ENCODE assay signal across 16 cellular contexts in the genomic region with DNA sequence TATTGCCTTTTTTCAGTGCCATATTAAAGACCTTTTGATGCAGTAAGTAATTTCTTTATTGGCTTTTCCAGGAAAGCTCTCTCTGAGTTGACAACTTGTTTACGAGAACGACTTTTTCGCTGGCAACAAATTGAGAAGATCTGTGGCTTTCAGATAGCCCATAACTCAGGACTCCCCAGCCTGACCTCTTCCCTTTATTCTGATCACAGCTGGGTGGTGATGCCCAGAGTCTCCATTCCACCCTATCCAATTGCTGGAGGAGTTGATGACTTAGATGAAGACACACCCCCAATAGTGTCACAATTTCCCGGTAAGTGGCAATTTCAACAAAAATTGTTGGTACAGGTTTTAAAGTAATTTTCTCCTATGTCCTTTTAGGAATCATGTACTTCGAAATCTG.
"Had no signal": no experiment of that assay in that cellular context is flagged by ENCODE, and none has a peak within 500 bp of the region (broad histone marks: within the 10 kb centered on the region; RNA-seq: fewer than 3 reads in every experiment).

No MANE protein-coding gene starts in this region.

- H3K27ac ChIP-seq: right lobe of liver, testis had no signal

- H3K27ac Mint-ChIP-seq: activated naive CD8-positive, alpha-beta T cell treated with anti-CD3 and anti-CD28 coated beads for 36 hours; natural killer cell treated with Interleukin-12 subunit alpha and Interleukin-12 subunit beta and Interleukin-15 and Interleukin-18, amount 100 ng/mL, for 72 hours had no signal

- DNase-seq: activated CD4-positive, alpha-beta T cell treated with anti-CD3 and anti-CD28 coated beads for 4 hours; activated effector memory CD4-positive, alpha-beta T cell treated with anti-CD3 and anti-CD28 coated beads, Interleukin-2, amount 50 U/mL, for 16 hours; activated naive CD8-positive, alpha-beta T cell treated with anti-CD3 and anti-CD28 coated beads for 36 hours; anterior cingulate cortex; dermis blood vessel endothelial cell; immature natural killer cell; left colon; mammary epithelial cell; nucleus accumbens; right lobe of liver; stimulated activated CD4-positive, alpha-beta T cell treated with anti-CD3 and anti-CD28 coated beads, Interleukin-12 subunit alpha, Interleukin-12 subunit beta, amount 100 ng/mL, for 4 hours; stimulated activated naive CD4-positive, alpha-beta T cell treated with Interleukin-2 at 50 U/mL for 16 hours; SW 1271; testis had no signal

- H3K27me3 ChIP-seq: right lobe of liver, testis had no signal

- H3K4me3 Mint-ChIP-seq: activated naive CD8-positive, alpha-beta T cell treated with anti-CD3 and anti-CD28 coated beads for 36 hours; immature natural killer cell; natural killer cell treated with Interleukin-12 subunit alpha and Interleukin-12 subunit beta and Interleukin-15 and Interleukin-18, amount 100 ng/mL, for 72 hours had no signal

- H3K9me3 ChIP-seq: prostate gland, right lobe of liver, testis had no signal

- ATAC-seq: left colon; natural killer cell treated with Interleukin-12 subunit alpha and Interleukin-12 subunit beta and Interleukin-15 and Interleukin-18, amount 100 ng/mL, for 72 hours had no signal

- H3K27me3 Mint-ChIP-seq: activated naive CD8-positive, alpha-beta T cell treated with anti-CD3 and anti-CD28 coated beads for 36 hours; natural killer cell treated with Interleukin-12 subunit alpha and Interleukin-12 subunit beta and Interleukin-15 and Interleukin-18, amount 100 ng/mL, for 72 hours had no signal

- H3K36me3 ChIP-seq: prostate gland, right lobe of liver had no signal

- H3K4me3 ChIP-seq: prostate gland, right lobe of liver, testis had no signal

- H3K9me3 Mint-ChIP-seq: activated naive CD8-positive, alpha-beta T cell treated with anti-CD3 and anti-CD28 coated beads for 36 hours; immature natural killer cell; natural killer cell treated with Interleukin-12 subunit alpha and Interleukin-12 subunit beta and Interleukin-15 and Interleukin-18, amount 100 ng/mL, for 72 hours had no signal
